In the genomic region with DNA sequence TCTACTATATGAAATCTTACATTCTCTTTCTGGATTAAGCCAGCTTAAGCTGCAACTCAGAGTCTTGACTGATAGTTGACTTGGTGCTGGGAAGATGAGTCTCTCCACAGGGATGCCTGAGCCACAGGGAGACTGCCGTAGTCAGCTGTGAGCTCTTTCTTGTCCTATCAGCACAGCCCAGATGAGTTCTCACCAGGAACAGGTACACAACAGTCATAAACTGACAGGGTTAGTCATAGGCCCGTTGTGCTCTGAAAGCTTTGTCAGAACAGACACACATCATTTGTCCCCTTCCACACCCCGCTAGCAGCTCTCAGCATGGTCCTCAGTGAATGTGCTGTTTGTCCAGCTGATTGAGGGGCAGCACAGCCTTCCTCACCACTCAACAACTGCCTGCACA, we compare ENCODE assay signal across 17 cellular contexts.
DNase-seq lines count a peak whose midpoint lies in the region; ATAC-seq, FAIRE-seq and TF ChIP-seq lines count a peak whose summit lies in the region.
"Had no signal": no experiment of that assay in that cellular context is flagged by ENCODE, and none has a peak within 500 bp of the region (broad histone marks: within the 10 kb centered on the region; RNA-seq: fewer than 3 reads in every experiment).

No MANE protein-coding gene starts in this region.

- H3K36me3 Mint-ChIP-seq in activated CD4-positive, alpha-beta T cell treated with anti-CD3 and anti-CD28 coated beads for 36 hours (ENCODE audit: low read depth): no peaks in the 10 kb centered on the region
- H3K36me3 Mint-ChIP-seq in type B pancreatic cell: no peaks in the 10 kb centered on the region
- H3K36me3 Mint-ChIP-seq: naive B cell had no signal

- DNase-seq in activated CD4-positive, alpha-beta T cell treated with anti-CD3 and anti-CD28 coated beads for 36 hours: no peak
- DNase-seq in activated CD4-positive, alpha-beta T cell treated with anti-CD3 and anti-CD28 coated beads, Interleukin-2, amount 50 U/mL, for 4 hours: no peak
- DNase-seq in K562 (ENCODE audit: extremely low read depth in 1 of 4, low spot score in 3 of 4) (peak in 1 of 4 experiments; percentile 19), kidney tubule cell (ENCODE audit: low spot score) (peak; percentile 94), type B pancreatic cell (ENCODE audit: extremely low spot score, unreplicated experiment) (no peak), RPMI8226 (no peak), GM12892 (ENCODE audit: insufficient read length) (no peak)
- DNase-seq: activated naive CD4-positive, alpha-beta T cell treated with Interleukin-2 at 50 U/mL for 16 hours; left cardiac atrium; naive B cell; NCI-H1105 treated with DMSO at 0.1 percent for 48 hours; NCI-H345; SW 1271; uterus had no signal

- intact Hi-C loops in activated CD4-positive, alpha-beta T cell treated with anti-CD3 and anti-CD28 coated beads for 36 hours (cut with DNase I, micrococcal nuclease): loop anchor here in 1 of 2 experiments (5.0 kb wide), 1 partner anchor 942 kb away; no protein-coding TSS in a partner anchor
- intact Hi-C loops in K562 (cut with micrococcal nuclease): no loop called here

- CTCF ChIA-PET in activated CD4-positive, alpha-beta T cell treated with anti-CD3 and anti-CD28 coated beads for 36 hours (lab: Charles Lee): no interaction called here
- CTCF ChIA-PET in K562 (lab: Yijun Ruan, JAX; ENCODE audit: low intra/inter-chr PET ratio): no interaction called here

- peaks cover 8 to 15% of the 10 kb centered on the region in 2 experiments; a peak in 3 of 5 replicates for H3K4me1 ChIP-seq in K562 (replicated peaks in 1 of 2; ENCODE audit: control insufficient read depth in 2 of 2, insufficient read depth in 2 of 2, low read length in 2 of 2)
- H3K4me1 ChIP-seq: uterus had no signal

- TF ChIP-seq POLR2A in K562 (conservative IDR thresholded peaks at IDR 0.05): no peak
- no peak for TF ChIP-seq POLR2A in GM12892 (IDR thresholded peaks at IDR 0.05; ENCODE audit: low read depth, low read length)

- H3K9me1 ChIP-seq in K562 (ENCODE audit: control insufficient read depth, insufficient read depth, low read length): no peaks in the 10 kb centered on the region

- peak overlapping the region; percentile 70; the same call in 2 of the 3 replicates for H3K27ac ChIP-seq in K562 (ENCODE audit: extremely low read depth, low read depth, low read length)
- H3K27ac ChIP-seq: uterus had no signal

- H3K27me3 Mint-ChIP-seq in activated CD4-positive, alpha-beta T cell treated with anti-CD3 and anti-CD28 coated beads for 36 hours: no peaks in the 10 kb centered on the region
- H3K27me3 Mint-ChIP-seq in type B pancreatic cell: no peaks in the 10 kb centered on the region

- H3K36me3 ChIP-seq in K562 (ENCODE audit: control insufficient read depth, insufficient read depth, low read length): no peaks in the 10 kb centered on the region
- H3K36me3 ChIP-seq: uterus had no signal

- 17% methylated on average over 3 of the region's 3 CpGs for WGBS in K562 (ENCODE audit: insufficient coverage, low coverage, missing lambda C conversion rate)

- no TSS peak for BruUV-seq in K562 (replicated peaks; lab: Mats Ljungman, UMichigan)

- H4K20me1 ChIP-seq in K562 (replicated peaks; ENCODE audit: control insufficient read depth, insufficient read depth, low read length): no peaks in the 10 kb centered on the region

- H3K27me3 ChIP-seq in K562 (ENCODE audit: control insufficient read depth in 2 of 2, insufficient read depth in 2 of 2, low read length in 2 of 2): peaks cover 2 to 28% of the 10 kb centered on the region in 2 experiments; a peak in 3 of 5 replicates
- H3K27me3 ChIP-seq: uterus had no signal

- no peak for TF ChIP-seq RAD21 in K562 (CRISPR knock-in tag; conservative IDR thresholded peaks at IDR 0.05 in 1 of 2, IDR thresholded peaks at IDR 0.05 in 1 of 2)

- no peak for FAIRE-seq in K562 (lab: Jason Lieb, UNC)
- FAIRE-seq in GM12892 (lab: Jason Lieb, UNC): no peak
- FAIRE-seq: endometrium had no signal

- no peak overlapping the region for H3K4me2 ChIP-seq in K562 (ENCODE audit: insufficient read depth, low read length)
- H3K4me2 ChIP-seq: GM23338 had no signal

- H3K4me1 Mint-ChIP-seq in activated CD4-positive, alpha-beta T cell treated with anti-CD3 and anti-CD28 coated beads for 36 hours: peaks cover 4% of the 10 kb centered on the region
- H3K4me1 Mint-ChIP-seq in type B pancreatic cell (ENCODE audit: unreplicated experiment): peaks cover 21% of the 10 kb centered on the region
- H3K4me1 Mint-ChIP-seq: GM23338 had no signal

- POLR2A ChIA-PET in activated CD4-positive, alpha-beta T cell treated with anti-CD3 and anti-CD28 coated beads for 36 hours (lab: Charles Lee): no interaction called here
- POLR2A ChIA-PET in K562 (lab: Yijun Ruan, JAX): interaction anchor here (0.6 to 1.4 kb wide), 8 partner anchors 8 to 303 kb away, joined by 3 to 5 read pairs (median 4); no protein-coding TSS in a partner anchor

- H3K4me3 ChIP-seq in K562: no peak overlapping the region
- H3K4me3 ChIP-seq: GM23338, uterus had no signal

- TF ChIP-seq EP300 in K562 (IDR thresholded peaks at IDR 0.05; ENCODE audit: low read length): no peak; the same call in 1 of the 2 replicates

- in situ Hi-C loops in K562 (cut with MboI): no loop called here

- H2AFZ ChIP-seq in K562 (ENCODE audit: low read depth, low read length): no peak overlapping the region; the same call in 1 of the 2 replicates
- H2AFZ ChIP-seq: GM23338 had no signal

- TF ChIP-seq CTCF in K562 (IDR thresholded peaks at IDR 0.05 in 2 of 3, conservative IDR thresholded peaks at IDR 0.05 in 1 of 3; ENCODE audit: insufficient read depth in 2 of 3, low read depth in 1 of 3, low read length in 3 of 3) (no peak), type B pancreatic cell (conservative IDR thresholded peaks at IDR 0.05) (no peak)

- no peaks in the 10 kb centered on the region for H3K9me3 ChIP-seq in K562 (replicated peaks; ENCODE audit: control insufficient read depth, insufficient read depth, low read depth, low read length)
- H3K9me3 ChIP-seq: uterus had no signal

- no peak overlapping the region for H3K27ac Mint-ChIP-seq in activated CD4-positive, alpha-beta T cell treated with anti-CD3 and anti-CD28 coated beads for 36 hours
- H3K27ac Mint-ChIP-seq in type B pancreatic cell: peak overlapping the region; percentile 39
- H3K27ac Mint-ChIP-seq: GM23338, naive B cell had no signal

- H3K9me3 Mint-ChIP-seq in activated CD4-positive, alpha-beta T cell treated with anti-CD3 and anti-CD28 coated beads for 36 hours (ENCODE audit: low read depth): no peaks in the 10 kb centered on the region
- H3K9me3 Mint-ChIP-seq in type B pancreatic cell: no peaks in the 10 kb centered on the region
- H3K9me3 Mint-ChIP-seq: GM23338 had no signal

- ATAC-seq in activated CD4-positive, alpha-beta T cell treated with anti-CD3 and anti-CD28 coated beads for 36 hours: peak; percentile 47
- ATAC-seq in K562 (peak; percentile 30; the same call in 2 of the 3 replicates), HG02938 (IDR thresholded peaks at IDR 0.05; ENCODE audit: unreplicated experiment) (no peak)
- ATAC-seq: GM23338 had no signal

- H3K79me2 ChIP-seq in K562 (ENCODE audit: control insufficient read depth, insufficient read depth, low read length): no peaks in the 10 kb centered on the region

- H3K4me3 Mint-ChIP-seq in activated CD4-positive, alpha-beta T cell treated with anti-CD3 and anti-CD28 coated beads for 36 hours: no peak overlapping the region
- H3K4me3 Mint-ChIP-seq in type B pancreatic cell: no peak overlapping the region
- H3K4me3 Mint-ChIP-seq: GM23338, naive B cell had no signal

- H3K9ac ChIP-seq in K562 (ENCODE audit: insufficient read depth in 1 of 2, low read depth in 2 of 2, low read length in 2 of 2): no peak overlapping the region

TF ChIP-seq in K562, 482 proteins besides CTCF, POLR2A, EP300 and RAD21 (continues in another document):
- TF ChIP-seq, protein P1, sequence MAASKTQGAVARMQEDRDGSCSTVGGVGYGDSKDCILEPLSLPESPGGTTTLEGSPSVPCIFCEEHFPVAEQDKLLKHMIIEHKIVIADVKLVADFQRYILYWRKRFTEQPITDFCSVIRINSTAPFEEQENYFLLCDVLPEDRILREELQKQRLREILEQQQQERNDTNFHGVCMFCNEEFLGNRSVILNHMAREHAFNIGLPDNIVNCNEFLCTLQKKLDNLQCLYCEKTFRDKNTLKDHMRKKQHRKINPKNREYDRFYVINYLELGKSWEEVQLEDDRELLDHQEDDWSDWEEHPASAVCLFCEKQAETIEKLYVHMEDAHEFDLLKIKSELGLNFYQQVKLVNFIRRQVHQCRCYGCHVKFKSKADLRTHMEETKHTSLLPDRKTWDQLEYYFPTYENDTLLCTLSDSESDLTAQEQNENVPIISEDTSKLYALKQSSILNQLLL (CRISPR knock-in tag; IDR thresholded peaks at IDR 0.05; ENCODE audit: borderline replicate concordance): no peak
- TF ChIP-seq, protein P2, sequence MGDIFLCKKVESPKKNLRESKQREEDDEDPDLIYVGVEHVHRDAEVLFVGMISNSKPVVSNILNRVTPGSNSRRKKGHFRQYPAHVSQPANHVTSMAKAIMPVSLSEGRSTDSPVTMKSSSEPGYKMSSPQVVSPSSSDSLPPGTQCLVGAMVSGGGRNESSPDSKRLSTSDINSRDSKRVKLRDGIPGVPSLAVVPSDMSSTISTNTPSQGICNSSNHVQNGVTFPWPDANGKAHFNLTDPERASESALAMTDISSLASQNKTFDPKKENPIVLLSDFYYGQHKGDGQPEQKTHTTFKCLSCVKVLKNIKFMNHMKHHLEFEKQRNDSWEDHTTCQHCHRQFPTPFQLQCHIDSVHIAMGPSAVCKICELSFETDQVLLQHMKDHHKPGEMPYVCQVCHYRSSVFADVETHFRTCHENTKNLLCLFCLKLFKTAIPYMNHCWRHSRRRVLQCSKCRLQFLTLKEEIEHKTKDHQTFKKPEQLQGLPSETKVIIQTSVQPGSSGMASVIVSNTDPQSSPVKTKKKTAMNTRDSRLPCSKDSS (IDR thresholded peaks at IDR 0.05; ENCODE audit: low read depth, partially characterized antibody): no peak
- peak; percentile 34; the same call in 1 of the 2 replicates for TF ChIP-seq ARID1B (IDR thresholded peaks at IDR 0.05)
